1 cellular context compared by ENCODE assay signal in the genomic region with DNA sequence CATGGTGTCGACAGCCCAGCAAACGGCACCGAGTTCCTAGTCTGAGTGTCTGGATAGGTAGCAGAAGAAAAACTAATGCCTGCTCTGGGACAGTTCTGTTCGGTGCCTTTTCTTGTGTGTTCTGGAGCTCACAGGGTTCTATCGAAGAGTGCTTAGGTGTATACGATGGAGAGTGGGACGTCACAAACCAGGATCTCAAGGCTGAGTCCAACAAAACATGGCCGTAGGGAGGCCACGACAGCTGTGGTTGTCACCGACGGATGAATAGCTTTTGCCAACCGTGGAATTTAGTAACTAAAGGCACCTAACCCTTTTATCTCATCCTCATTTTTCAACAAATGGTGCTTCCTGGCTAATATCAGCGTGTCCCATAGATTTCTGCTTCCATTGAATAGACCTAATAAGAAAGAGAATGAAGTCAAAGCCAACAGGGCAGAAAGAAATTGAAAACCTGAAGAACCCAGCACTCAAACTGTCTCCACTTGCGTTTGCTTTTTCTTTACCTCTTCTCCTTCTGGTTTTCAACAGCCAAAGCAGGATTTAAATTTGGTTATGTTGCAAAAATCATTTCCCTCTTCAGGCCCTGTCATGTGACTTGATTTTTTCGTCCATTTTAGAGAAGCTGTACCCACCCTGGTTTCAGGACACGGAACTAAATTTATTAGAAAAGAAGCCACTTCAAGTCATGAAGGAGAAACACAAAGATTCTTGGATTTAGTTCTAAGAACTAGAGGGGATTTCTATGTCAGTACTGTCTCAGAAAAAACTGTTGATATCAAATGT.
A peak's percentile ranks its signal among the peaks of the same experiment; 100 is the strongest.
TF ChIP-seq lines count a peak whose summit lies in the region.

No MANE protein-coding gene starts in this region.

TF ChIP-seq in K562, 482 proteins besides CTCF, POLR2A, EP300 and RAD21 (continued from another document):
- TF ChIP-seq, protein P1, sequence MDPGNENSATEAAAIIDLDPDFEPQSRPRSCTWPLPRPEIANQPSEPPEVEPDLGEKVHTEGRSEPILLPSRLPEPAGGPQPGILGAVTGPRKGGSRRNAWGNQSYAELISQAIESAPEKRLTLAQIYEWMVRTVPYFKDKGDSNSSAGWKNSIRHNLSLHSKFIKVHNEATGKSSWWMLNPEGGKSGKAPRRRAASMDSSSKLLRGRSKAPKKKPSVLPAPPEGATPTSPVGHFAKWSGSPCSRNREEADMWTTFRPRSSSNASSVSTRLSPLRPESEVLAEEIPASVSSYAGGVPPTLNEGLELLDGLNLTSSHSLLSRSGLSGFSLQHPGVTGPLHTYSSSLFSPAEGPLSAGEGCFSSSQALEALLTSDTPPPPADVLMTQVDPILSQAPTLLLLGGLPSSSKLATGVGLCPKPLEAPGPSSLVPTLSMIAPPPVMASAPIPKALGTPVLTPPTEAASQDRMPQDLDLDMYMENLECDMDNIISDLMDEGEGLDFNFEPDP (CRISPR knock-in tag; IDR thresholded peaks at IDR 0.05), result no peak
- TF ChIP-seq ZNF282 (CRISPR knock-in tag; IDR thresholded peaks at IDR 0.05), result 0 out of 2 replicates have a peak, but pooled peaks have one; percentile 52
- TF ChIP-seq, protein P2, sequence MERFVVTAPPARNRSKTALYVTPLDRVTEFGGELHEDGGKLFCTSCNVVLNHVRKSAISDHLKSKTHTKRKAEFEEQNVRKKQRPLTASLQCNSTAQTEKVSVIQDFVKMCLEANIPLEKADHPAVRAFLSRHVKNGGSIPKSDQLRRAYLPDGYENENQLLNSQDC (CRISPR knock-in tag; IDR thresholded peaks at IDR 0.05), result no peak
- TF ChIP-seq DNMT1 (IDR thresholded peaks at IDR 0.05), result no peak
- no peak for TF ChIP-seq FOXP1 (CRISPR knock-in tag; IDR thresholded peaks at IDR 0.05)
- TF ChIP-seq, protein P3, sequence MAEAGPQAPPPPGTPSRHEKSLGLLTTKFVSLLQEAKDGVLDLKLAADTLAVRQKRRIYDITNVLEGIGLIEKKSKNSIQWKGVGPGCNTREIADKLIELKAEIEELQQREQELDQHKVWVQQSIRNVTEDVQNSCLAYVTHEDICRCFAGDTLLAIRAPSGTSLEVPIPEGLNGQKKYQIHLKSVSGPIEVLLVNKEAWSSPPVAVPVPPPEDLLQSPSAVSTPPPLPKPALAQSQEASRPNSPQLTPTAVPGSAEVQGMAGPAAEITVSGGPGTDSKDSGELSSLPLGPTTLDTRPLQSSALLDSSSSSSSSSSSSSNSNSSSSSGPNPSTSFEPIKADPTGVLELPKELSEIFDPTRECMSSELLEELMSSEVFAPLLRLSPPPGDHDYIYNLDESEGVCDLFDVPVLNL (CRISPR knock-in tag; IDR thresholded peaks at IDR 0.05; ENCODE audit: low read depth), result peak; percentile 60; the same call in 1 of the 2 replicates
- TF ChIP-seq RBM15 (IDR thresholded peaks at IDR 0.05; ENCODE audit: insufficient read depth, low read length), result no peak
- no peak for TF ChIP-seq SP2 (IDR thresholded peaks at IDR 0.05; ENCODE audit: extremely low read depth, low read depth, low read length, poor library complexity, severe bottlenecking)
- TF ChIP-seq, protein P4, sequence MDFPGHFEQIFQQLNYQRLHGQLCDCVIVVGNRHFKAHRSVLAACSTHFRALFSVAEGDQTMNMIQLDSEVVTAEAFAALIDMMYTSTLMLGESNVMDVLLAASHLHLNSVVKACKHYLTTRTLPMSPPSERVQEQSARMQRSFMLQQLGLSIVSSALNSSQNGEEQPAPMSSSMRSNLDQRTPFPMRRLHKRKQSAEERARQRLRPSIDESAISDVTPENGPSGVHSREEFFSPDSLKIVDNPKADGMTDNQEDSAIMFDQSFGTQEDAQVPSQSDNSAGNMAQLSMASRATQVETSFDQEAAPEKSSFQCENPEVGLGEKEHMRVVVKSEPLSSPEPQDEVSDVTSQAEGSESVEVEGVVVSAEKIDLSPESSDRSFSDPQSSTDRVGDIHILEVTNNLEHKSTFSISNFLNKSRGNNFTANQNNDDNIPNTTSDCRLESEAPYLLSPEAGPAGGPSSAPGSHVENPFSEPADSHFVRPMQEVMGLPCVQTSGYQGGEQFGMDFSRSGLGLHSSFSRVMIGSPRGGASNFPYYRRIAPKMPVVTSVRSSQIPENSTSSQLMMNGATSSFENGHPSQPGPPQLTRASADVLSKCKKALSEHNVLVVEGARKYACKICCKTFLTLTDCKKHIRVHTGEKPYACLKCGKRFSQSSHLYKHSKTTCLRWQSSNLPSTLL (IDR thresholded peaks at IDR 0.05), result no peak
- no peak for TF ChIP-seq RBM17 (IDR thresholded peaks at IDR 0.05; ENCODE audit: borderline replicate concordance, low read depth, low read length)
- TF ChIP-seq, protein P5, sequence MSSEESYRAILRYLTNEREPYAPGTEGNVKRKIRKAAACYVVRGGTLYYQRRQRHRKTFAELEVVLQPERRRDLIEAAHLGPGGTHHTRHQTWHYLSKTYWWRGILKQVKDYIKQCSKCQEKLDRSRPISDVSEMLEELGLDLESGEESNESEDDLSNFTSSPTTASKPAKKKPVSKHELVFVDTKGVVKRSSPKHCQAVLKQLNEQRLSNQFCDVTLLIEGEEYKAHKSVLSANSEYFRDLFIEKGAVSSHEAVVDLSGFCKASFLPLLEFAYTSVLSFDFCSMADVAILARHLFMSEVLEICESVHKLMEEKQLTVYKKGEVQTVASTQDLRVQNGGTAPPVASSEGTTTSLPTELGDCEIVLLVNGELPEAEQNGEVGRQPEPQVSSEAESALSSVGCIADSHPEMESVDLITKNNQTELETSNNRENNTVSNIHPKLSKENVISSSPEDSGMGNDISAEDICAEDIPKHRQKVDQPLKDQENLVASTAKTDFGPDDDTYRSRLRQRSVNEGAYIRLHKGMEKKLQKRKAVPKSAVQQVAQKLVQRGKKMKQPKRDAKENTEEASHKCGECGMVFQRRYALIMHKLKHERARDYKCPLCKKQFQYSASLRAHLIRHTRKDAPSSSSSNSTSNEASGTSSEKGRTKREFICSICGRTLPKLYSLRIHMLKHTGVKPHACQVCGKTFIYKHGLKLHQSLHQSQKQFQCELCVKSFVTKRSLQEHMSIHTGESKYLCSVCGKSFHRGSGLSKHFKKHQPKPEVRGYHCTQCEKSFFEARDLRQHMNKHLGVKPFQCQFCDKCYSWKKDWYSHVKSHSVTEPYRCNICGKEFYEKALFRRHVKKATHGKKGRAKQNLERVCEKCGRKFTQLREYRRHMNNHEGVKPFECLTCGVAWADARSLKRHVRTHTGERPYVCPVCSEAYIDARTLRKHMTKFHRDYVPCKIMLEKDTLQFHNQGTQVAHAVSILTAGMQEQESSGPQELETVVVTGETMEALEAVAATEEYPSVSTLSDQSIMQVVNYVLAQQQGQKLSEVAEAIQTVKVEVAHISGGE (CRISPR knock-in tag; IDR thresholded peaks at IDR 0.05), result 0 out of 6 replicates have a peak, but pooled peaks of 1 of the 3 experiments have one; percentile 8
- TF ChIP-seq PPARD (CRISPR knock-in tag; IDR thresholded peaks at IDR 0.05), result no peak
- TF ChIP-seq JUN (IDR thresholded peaks at IDR 0.05; ENCODE audit: borderline replicate concordance, low read depth, low read length), result no peak
- TF ChIP-seq JUN (CRISPR knock-in tag; IDR thresholded peaks at IDR 0.05; ENCODE audit: borderline replicate concordance), result no peak
- TF ChIP-seq JUND (IDR thresholded peaks at IDR 0.05; ENCODE audit: borderline replicate concordance, low read depth, low read length), result no peak
- TF ChIP-seq JUND (tag; IDR thresholded peaks at IDR 0.05; ENCODE audit: borderline replicate concordance, low read depth, low read length), result peak; percentile 41; the same call in 1 of the 3 replicates
- no peak for TF ChIP-seq RBM34 (IDR thresholded peaks at IDR 0.05; ENCODE audit: borderline replicate concordance, insufficient read depth, low read length)
- TF ChIP-seq RCOR1 (IDR thresholded peaks at IDR 0.05; ENCODE audit: borderline replicate concordance in 1 of 2, low read depth in 2 of 2, low read length in 2 of 2), result no peak
- no peak for TF ChIP-seq ZFP36 (IDR thresholded peaks at IDR 0.05; ENCODE audit: low read depth, low read length, partially characterized antibody)
- no peak for TF ChIP-seq SRSF1 (IDR thresholded peaks at IDR 0.05; ENCODE audit: low read depth, low read length)
- TF ChIP-seq NR2C2 (CRISPR knock-in tag; IDR thresholded peaks at IDR 0.05), result peak; percentile 58; the same call in 1 of the 2 replicates
- no peak for TF ChIP-seq NR2C2 (tag; IDR thresholded peaks at IDR 0.05)
- TF ChIP-seq, protein P6, sequence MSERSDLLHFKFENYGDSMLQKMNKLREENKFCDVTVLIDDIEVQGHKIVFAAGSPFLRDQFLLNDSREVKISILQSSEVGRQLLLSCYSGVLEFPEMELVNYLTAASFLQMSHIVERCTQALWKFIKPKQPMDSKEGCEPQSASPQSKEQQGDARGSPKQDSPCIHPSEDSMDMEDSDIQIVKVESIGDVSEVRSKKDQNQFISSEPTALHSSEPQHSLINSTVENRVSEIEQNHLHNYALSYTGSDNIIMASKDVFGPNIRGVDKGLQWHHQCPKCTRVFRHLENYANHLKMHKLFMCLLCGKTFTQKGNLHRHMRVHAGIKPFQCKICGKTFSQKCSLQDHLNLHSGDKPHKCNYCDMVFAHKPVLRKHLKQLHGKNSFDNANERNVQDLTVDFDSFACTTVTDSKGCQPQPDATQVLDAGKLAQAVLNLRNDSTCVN (CRISPR knock-in tag; IDR thresholded peaks at IDR 0.05), result no peak
- TF ChIP-seq MIER1 (IDR thresholded peaks at IDR 0.05; ENCODE audit: low read depth), result peak; percentile 79
- TF ChIP-seq, protein P7, sequence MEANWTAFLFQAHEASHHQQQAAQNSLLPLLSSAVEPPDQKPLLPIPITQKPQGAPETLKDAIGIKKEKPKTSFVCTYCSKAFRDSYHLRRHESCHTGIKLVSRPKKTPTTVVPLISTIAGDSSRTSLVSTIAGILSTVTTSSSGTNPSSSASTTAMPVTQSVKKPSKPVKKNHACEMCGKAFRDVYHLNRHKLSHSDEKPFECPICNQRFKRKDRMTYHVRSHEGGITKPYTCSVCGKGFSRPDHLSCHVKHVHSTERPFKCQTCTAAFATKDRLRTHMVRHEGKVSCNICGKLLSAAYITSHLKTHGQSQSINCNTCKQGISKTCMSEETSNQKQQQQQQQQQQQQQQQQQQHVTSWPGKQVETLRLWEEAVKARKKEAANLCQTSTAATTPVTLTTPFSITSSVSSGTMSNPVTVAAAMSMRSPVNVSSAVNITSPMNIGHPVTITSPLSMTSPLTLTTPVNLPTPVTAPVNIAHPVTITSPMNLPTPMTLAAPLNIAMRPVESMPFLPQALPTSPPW (CRISPR knock-in tag; IDR thresholded peaks at IDR 0.05), result no peak
- 0 out of 2 replicates have a peak, but pooled peaks have one; percentile 0 for TF ChIP-seq TOE1 (IDR thresholded peaks at IDR 0.05; ENCODE audit: borderline replicate concordance)
- TF ChIP-seq TOE1 (CRISPR knock-in tag; IDR thresholded peaks at IDR 0.05; ENCODE audit: borderline replicate concordance, low read depth), result no peak; the same call in 1 of the 2 replicates
- TF ChIP-seq FOXJ2 (tag; IDR thresholded peaks at IDR 0.05), result peak; percentile 46; the same call in 1 of the 2 replicates
- TF ChIP-seq CHD1 (IDR thresholded peaks at IDR 0.05; ENCODE audit: low read length), result no peak
TF ChIP-seq in K562: peak in this region for 40.
